15 cellular contexts compared by ENCODE assay signal in the genomic region with DNA sequence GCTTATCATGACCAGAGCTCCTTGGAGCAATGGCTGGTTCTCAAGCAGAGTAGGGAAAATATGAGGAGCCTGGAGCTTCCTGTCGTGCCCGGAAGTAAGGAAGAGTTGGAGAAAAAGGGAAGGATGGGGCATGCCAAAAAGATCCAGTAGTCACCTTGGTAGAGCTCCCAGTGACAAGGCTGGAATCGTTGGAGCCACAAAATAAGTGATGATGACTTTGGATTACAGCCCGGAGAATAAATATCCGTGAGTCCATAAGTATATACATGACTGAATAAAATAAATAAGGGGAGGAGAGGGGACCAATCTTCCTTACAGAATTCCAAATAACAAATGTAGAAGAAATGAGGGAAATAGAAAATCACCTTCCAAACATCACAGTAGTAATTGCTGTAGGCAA.
"Had no signal": no experiment of that assay in that cellular context is flagged by ENCODE, and none has a peak within 500 bp of the region (broad histone marks: within the 10 kb centered on the region; RNA-seq: fewer than 3 reads in every experiment).

No MANE protein-coding gene starts in this region.

- H3K36me3 ChIP-seq: breast epithelium had no signal

- H3K4me3 ChIP-seq: ascending aorta, breast epithelium, coronary artery, left lung, spleen, testis had no signal

- FAIRE-seq: frontal cortex, kidney had no signal

- DNase-seq: activated CD4-positive, alpha-beta T cell treated with anti-CD3 and anti-CD28 coated beads, Interleukin-2, amount 50 U/mL, for 4 hours; activated gamma-delta T cell; kidney; left lung; mammary epithelial cell; midbrain; occipital lobe; retina; spleen; stimulated activated CD4-positive, alpha-beta T cell treated with anti-CD3 and anti-CD28 coated beads, Interleukin-4, amount 100 ng/mL, for 4 hours; testis had no signal

- H3K4me1 ChIP-seq: ascending aorta had no signal

- H3K9me3 ChIP-seq: ascending aorta, breast epithelium, left lung, spleen, testis had no signal

- H3K27me3 ChIP-seq: ascending aorta, breast epithelium, testis had no signal

- H3K27ac ChIP-seq: ascending aorta, breast epithelium, coronary artery, left lung, spleen, testis had no signal
